In genomic region chr11:36775157-36775556, GRCh38 we compare ENCODE assay signal across 22 cellular contexts.
A peak's percentile ranks its signal among the peaks of the same experiment; 100 is the strongest.
DNase-seq lines count a peak whose midpoint lies in the region; ATAC-seq, FAIRE-seq and TF ChIP-seq lines count a peak whose summit lies in the region.
"Had no signal": no experiment of that assay in that cellular context is flagged by ENCODE, and none has a peak within 500 bp of the region (broad histone marks: within the 10 kb centered on the region; RNA-seq: fewer than 3 reads in every experiment).

No MANE protein-coding gene starts in this region.

- H3K27me3 ChIP-seq in mammary epithelial cell (ENCODE audit: insufficient read depth, low read length) (no peaks in the 10 kb centered on the region), mesenchymal stem cell (ENCODE audit: control insufficient read depth in 1 of 2, insufficient read depth in 1 of 2, low read length in 2 of 2) (no peaks in the 10 kb centered on the region)
- H3K27me3 ChIP-seq: ovary, right atrium auricular region, upper lobe of left lung had no signal

- dilution Hi-C loops in mammary epithelial cell (cut with HindIII; ENCODE audit: low sequenced_read_pairs), result no loop called here

- H2BK12ac ChIP-seq in mesenchymal stem cell (ENCODE audit: low read length in 2 of 2), result no peak overlapping the region

- DNase-seq in AG10803 (ENCODE audit: low read depth) (peak; percentile 16), LHCN-M2 (ENCODE audit: low read depth) (peak; percentile 5), mammary epithelial cell (peak; percentile 58), mesenchymal stem cell (peak; percentile 11), GM12892 (ENCODE audit: insufficient read length) (no peak), hepatic stellate cell (ENCODE audit: low spot score) (no peak)
- DNase-seq: activated CD4-positive, alpha-beta T cell treated with anti-CD3 and anti-CD28 coated beads, Interleukin-2, amount 10 ng/mL, durations not matched to agents 24 days and 14 days; left colon; natural killer cell; NCI-H1930; OCI-M1; ovary; SJCRH30; T-helper 17 cell; upper lobe of left lung had no signal

- H3K4me2 ChIP-seq in mammary epithelial cell (ENCODE audit: insufficient read depth, low read depth, low read length) (peak overlapping the region; percentile 45), mesenchymal stem cell (ENCODE audit: low read length, poor library complexity, severe bottlenecking) (no peak overlapping the region)

- no peak overlapping the region for H2BK120ac ChIP-seq in mesenchymal stem cell (ENCODE audit: low read depth, low read length)

- H3K4me3 ChIP-seq in AG10803 (ENCODE audit: low read length), result no peak overlapping the region
- H3K4me3 ChIP-seq in mammary epithelial cell (replicated peaks in 1 of 3; ENCODE audit: insufficient read depth in 1 of 3, low read depth in 2 of 3, low read length in 3 of 3), result no peak overlapping the region
- peak overlapping the region in 1 of 2 experiments; percentile 1 for H3K4me3 ChIP-seq in mesenchymal stem cell (ENCODE audit: insufficient read depth in 1 of 2, low read depth in 1 of 2, low read length in 2 of 2)
- H3K4me3 ChIP-seq: K562, ovary, right atrium auricular region, SJCRH30, upper lobe of left lung had no signal

- intact Hi-C loops in mammary epithelial cell (cut with micrococcal nuclease), result loop anchor here (10.0 kb wide), 1 partner anchor 730 kb away; no protein-coding TSS in a partner anchor

- H2BK5ac ChIP-seq in mesenchymal stem cell (ENCODE audit: low read depth, low read length, poor library complexity, severe bottlenecking), result no peak overlapping the region

- no peak overlapping the region for H3K14ac ChIP-seq in mesenchymal stem cell (ENCODE audit: low read length in 2 of 2)

- H2AFZ ChIP-seq in mammary epithelial cell (ENCODE audit: low read depth, low read length) (no peak overlapping the region), mesenchymal stem cell (ENCODE audit: low read depth, low read length) (no peak overlapping the region)

- no peak for ATAC-seq in HG03378 (IDR thresholded peaks at IDR 0.05; ENCODE audit: unreplicated experiment)
- ATAC-seq in GM19035 (IDR thresholded peaks at IDR 0.05; ENCODE audit: unreplicated experiment), result no peak
- ATAC-seq: activated T-helper 17 cell treated with anti-CD3 and anti-CD28 coated beads, Interleukin-2, amount 50 U/mL, for 72 hours; HCT116; K562; left colon; natural killer cell; T-helper 17 cell had no signal

- FAIRE-seq in GM12892 (lab: Jason Lieb, UNC), result no peak
- FAIRE-seq: K562 had no signal

- H3K9ac ChIP-seq in mammary epithelial cell (ENCODE audit: insufficient read depth, low read length) (no peak overlapping the region), mesenchymal stem cell (ENCODE audit: low read length) (peak overlapping the region; percentile 75)

- H3K9me3 ChIP-seq in mammary epithelial cell (replicated peaks; ENCODE audit: insufficient read depth, low read length) (no peaks in the 10 kb centered on the region), mesenchymal stem cell (ENCODE audit: control insufficient read depth, low read length) (no peaks in the 10 kb centered on the region)
- H3K9me3 ChIP-seq: ovary, right atrium auricular region, SJCRH30, upper lobe of left lung had no signal

- 0% methylated on average over 1 of the region's 1 CpG for WGBS in mammary epithelial cell (ENCODE audit: low coverage, missing lambda C conversion rate)
- no CpG with 5 or more reads among the region's 1 CpG for WGBS in mesenchymal stem cell

- H3K4me1 ChIP-seq in mammary epithelial cell (ENCODE audit: insufficient read depth, low read length), result peaks cover 15% of the 10 kb centered on the region
- no peaks in the 10 kb centered on the region for H3K4me1 ChIP-seq in mesenchymal stem cell (ENCODE audit: control insufficient read depth, insufficient read depth, low read depth, low read length)
- H3K4me1 ChIP-seq: right atrium auricular region, SJCRH30, upper lobe of left lung had no signal

- H2AK5ac ChIP-seq in mesenchymal stem cell (ENCODE audit: low read length, severe bottlenecking), result no peak overlapping the region

- in situ Hi-C loops in mammary epithelial cell (cut with MboI; ENCODE audit: low sequenced_read_pairs in 2 of 2), result no loop called here

- H3K36me3 ChIP-seq in mammary epithelial cell (ENCODE audit: insufficient read depth, low read length) (no peaks in the 10 kb centered on the region), mesenchymal stem cell (ENCODE audit: control insufficient read depth in 1 of 2, insufficient read depth in 2 of 2, low read depth in 1 of 2, low read length in 2 of 2) (no peaks in the 10 kb centered on the region)
- H3K36me3 ChIP-seq: ovary, right atrium auricular region, SJCRH30, upper lobe of left lung had no signal

- H4K8ac ChIP-seq in mesenchymal stem cell (ENCODE audit: low read length), result no peak overlapping the region

- no peaks in the 10 kb centered on the region for H3K79me1 ChIP-seq in mesenchymal stem cell (replicated peaks; ENCODE audit: low read length, poor library complexity, severe bottlenecking)

- no peak overlapping the region for H3K4ac ChIP-seq in mesenchymal stem cell (ENCODE audit: low read depth in 1 of 2, low read length in 2 of 2)

- no peaks in the 10 kb centered on the region for H3K79me2 ChIP-seq in mammary epithelial cell (ENCODE audit: insufficient read depth, low read length)

- no peak for TF ChIP-seq POLR2A in GM12892 (IDR thresholded peaks at IDR 0.05; ENCODE audit: low read depth, low read length)

- TF ChIP-seq CTCF in AG10803 (conservative IDR thresholded peaks at IDR 0.05; ENCODE audit: low read length) (no peak), mammary epithelial cell (conservative IDR thresholded peaks at IDR 0.05 in 1 of 2, IDR thresholded peaks at IDR 0.05 in 1 of 2; ENCODE audit: extremely low read depth in 1 of 2, insufficient read depth in 1 of 2, low read depth in 1 of 2, low read length in 2 of 2) (no peak)

- H3K23ac ChIP-seq in mesenchymal stem cell (ENCODE audit: low read length in 2 of 2), result no peak overlapping the region

- H4K20me1 ChIP-seq in mammary epithelial cell (ENCODE audit: insufficient read depth, low read length), result no peaks in the 10 kb centered on the region

- no peak overlapping the region for H3K18ac ChIP-seq in mesenchymal stem cell (ENCODE audit: low read depth in 1 of 2, low read length in 2 of 2)

- H4K91ac ChIP-seq in mesenchymal stem cell (ENCODE audit: low read length), result no peak overlapping the region

- H2BK15ac ChIP-seq in mesenchymal stem cell (ENCODE audit: low read depth, poor library complexity, severe bottlenecking), result no peak overlapping the region

- H3K27ac ChIP-seq in mammary epithelial cell (ENCODE audit: insufficient read depth, low read depth, low read length) (peak overlapping the region; percentile 63), mesenchymal stem cell (ENCODE audit: low read length, poor library complexity, severe bottlenecking) (no peak overlapping the region)
- H3K27ac ChIP-seq: C4-2B, ovary, right atrium auricular region, SJCRH30, upper lobe of left lung had no signal

- CTCF ChIA-PET in mammary epithelial cell (lab: Charles Lee; ENCODE audit: low non-redundant PET), result interaction anchor here (1.7 kb wide), 1 partner anchor 28 kb away, joined by 9 read pairs; no protein-coding TSS in a partner anchor

- BruUV-seq in mammary epithelial cell (replicated peaks; lab: Mats Ljungman, UMichigan), result TSS peak; percentile 97

Comparison
In these comparisons a context has a peak if more than half of its experiments do, and no peak if none do; other contexts are left out.
1. DNase-seq: peak in AG10803 (single experiment), LHCN-M2 (single experiment), mammary epithelial cell (single experiment) and mesenchymal stem cell (single experiment); none in GM12892 (single experiment) and hepatic stellate cell (single experiment).